Comparison of ENCODE assay signal across 27 cellular contexts in the genomic region with DNA sequence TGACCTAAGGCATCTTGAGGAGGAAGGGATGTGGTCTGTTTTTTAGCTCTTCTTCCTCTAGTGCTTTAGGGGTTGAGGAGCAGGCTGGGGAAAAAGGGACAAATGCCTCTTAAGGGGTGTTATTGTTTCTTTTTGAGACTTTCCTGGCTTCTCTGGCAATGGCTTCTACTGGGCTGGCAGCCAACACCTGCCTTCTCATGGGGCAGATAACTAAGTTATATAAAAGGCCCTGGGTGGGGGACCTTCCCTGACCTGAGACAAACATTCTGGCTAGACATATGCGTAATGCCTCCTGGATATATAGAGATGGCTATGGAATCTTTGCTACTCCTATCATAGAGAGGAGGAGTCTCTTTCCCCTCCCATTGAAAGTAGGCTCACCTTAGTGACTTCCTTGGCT.
"Had no signal": no experiment of that assay in that cellular context is flagged by ENCODE, and none has a peak within 500 bp of the region (broad histone marks: within the 10 kb centered on the region; RNA-seq: fewer than 3 reads in every experiment).

No MANE protein-coding gene starts in this region.

- H3K4me1 ChIP-seq: esophagus muscularis mucosa, foreskin keratinocyte, gastrocnemius medialis, heart right ventricle had no signal

- H3K27me3 ChIP-seq: esophagus muscularis mucosa had no signal

- ATAC-seq: activated CD4-positive, alpha-beta T cell treated with anti-CD3 and anti-CD28 coated beads for 36 hours; activated CD8-positive, alpha-beta memory T cell treated with anti-CD3 and anti-CD28 coated beads, Interleukin-2, amount 10 ng/mL, durations not matched to agents 7 days and 5 days; activated CD8-positive, alpha-beta T cell treated with anti-CD3 and anti-CD28 coated beads, Interleukin-2, amount 10 ng/mL, durations not matched to agents 7 days and 5 days; activated T-cell treated with anti-CD3 and anti-CD28 coated beads, Interleukin-2, amount 50 U/mL, for 72 hours; effector memory CD8-positive, alpha-beta T cell; foreskin keratinocyte; gastrocnemius medialis; heart right ventricle had no signal

- H3K27ac ChIP-seq: esophagus muscularis mucosa, foreskin keratinocyte, gastrocnemius medialis, heart right ventricle, hepatocyte had no signal

- H3K9me3 ChIP-seq: esophagus muscularis mucosa, gastrocnemius medialis, heart right ventricle had no signal

- H3K36me3 ChIP-seq: esophagus muscularis mucosa, gastrocnemius medialis, heart right ventricle had no signal

- H3K4me3 ChIP-seq: esophagus muscularis mucosa, gastrocnemius medialis, heart right ventricle, hepatocyte had no signal

- DNase-seq: activated CD4-positive, alpha-beta memory T cell treated with anti-CD3 and anti-CD28 coated beads for 36 hours; activated CD4-positive, alpha-beta T cell treated with anti-CD3 and anti-CD28 coated beads for 36 hours; activated CD4-positive, alpha-beta T cell treated with anti-CD3 and anti-CD28 coated beads, Interleukin-2, amount 10 ng/mL, durations not matched to agents 24 days and 14 days; activated CD4-positive, CD25-positive, alpha-beta regulatory T cell; activated CD4-positive, CD25-positive, alpha-beta regulatory T cell treated with anti-CD3 and anti-CD28 coated beads, Interleukin-2, amount 50 U/mL, for 72 hours; activated CD8-positive, alpha-beta memory T cell treated with anti-CD3 and anti-CD28 coated beads, Interleukin-2, amount 10 ng/mL, durations not matched to agents 7 days and 5 days; activated CD8-positive, alpha-beta memory T cell treated with anti-CD3 and anti-CD28 coated beads, Interleukin-2, amount 50 U/mL, for 4 hours; activated CD8-positive, alpha-beta T cell treated with anti-CD3 and anti-CD28 coated beads, Interleukin-2, amount 10 ng/mL, durations not matched to agents 7 days and 5 days; activated gamma-delta T cell treated with Interleukin-2 at 50 U/mL for 16 hours; activated naive CD4-positive, alpha-beta T cell treated with anti-CD3 and anti-CD28 coated beads, Interleukin-2, amount 50 U/mL, for 16 hours; activated naive CD4-positive, alpha-beta T cell treated with Interleukin-2 at 50 U/mL for 16 hours; activated T-cell treated with anti-CD3 and anti-CD28 coated beads, Interleukin-2, amount 50 U/mL, for 24 hours; activated T-cell treated with anti-CD3 and anti-CD28 coated beads, Interleukin-2, amount 50 U/mL, for 72 hours; amniotic stem cell; anterior cingulate cortex; caudate nucleus; cortex of kidney; dermis blood vessel endothelial cell; effector CD4-positive, alpha-beta T cell; effector memory CD8-positive, alpha-beta T cell; foreskin keratinocyte; gastrocnemius medialis; glutamatergic neuron; heart right ventricle; T-helper 2 cell had no signal
